Comparison of ENCODE assay signal across 11 cellular contexts in the genomic region with DNA sequence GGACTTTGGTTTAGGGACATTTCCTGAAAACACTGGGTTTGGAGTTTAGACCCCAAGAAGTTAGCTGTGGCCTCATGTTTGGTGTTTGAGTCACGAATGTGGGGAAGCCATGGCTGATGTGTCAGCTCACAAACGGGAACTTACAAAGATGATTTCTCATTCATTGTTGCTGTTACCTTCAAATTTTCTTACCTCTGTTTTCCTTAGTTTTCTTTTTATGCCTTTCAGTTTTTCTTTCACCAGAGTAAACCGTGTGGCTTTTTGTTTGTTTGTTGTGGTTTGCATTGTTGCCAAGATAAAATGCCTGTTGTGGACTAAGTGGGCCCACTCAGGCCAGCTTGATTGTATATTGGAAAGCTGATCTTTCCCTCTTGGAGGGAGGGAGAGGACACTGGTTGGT.
A peak's percentile ranks its signal among the peaks of the same experiment; 100 is the strongest.
DNase-seq lines count a peak whose midpoint lies in the region; ATAC-seq and TF ChIP-seq lines count a peak whose summit lies in the region.
"Had no signal": no experiment of that assay in that cellular context is flagged by ENCODE, and none has a peak within 500 bp of the region (broad histone marks: within the 10 kb centered on the region; RNA-seq: fewer than 3 reads in every experiment).

No MANE protein-coding gene starts in this region.

- ATAC-seq in WTC11 (no peak), GM18909 (IDR thresholded peaks at IDR 0.05; ENCODE audit: poor library complexity, unreplicated experiment) (no peak), HG03159 (IDR thresholded peaks at IDR 0.05; ENCODE audit: unreplicated experiment) (no peak), GM19324 (IDR thresholded peaks at IDR 0.05; ENCODE audit: low FRiP score, unreplicated experiment) (no peak)

- no peak overlapping the region for H3K4me3 Mint-ChIP-seq in WTC11
- H3K4me3 Mint-ChIP-seq: type B pancreatic cell had no signal

- DNase-seq in AG20443 (ENCODE audit: low spot score) (peak; percentile 69), HL-60 (ENCODE audit: low read depth in 1 of 2, low spot score in 1 of 2) (peak; percentile 22 to 69), WTC11 (ENCODE audit: low spot score) (no peak), glomerular visceral epithelial cell (ENCODE audit: extremely low spot score) (peak; percentile 63)
- DNase-seq in stimulated activated naive CD4-positive, alpha-beta T cell (lab: John Stamatoyannopoulos, UW) = no peak
- DNase-seq: NCI-H146 had no signal

- peaks cover 28% of the 10 kb centered on the region for H3K36me3 Mint-ChIP-seq in WTC11

- POLR2A ChIA-PET in WTC11 (lab: Charles Lee) = no interaction called here

- no peaks in the 10 kb centered on the region for H3K27me3 Mint-ChIP-seq in WTC11 (ENCODE audit: low read depth)
- H3K27me3 Mint-ChIP-seq: type B pancreatic cell had no signal

- peak overlapping the region; percentile 62; the same call in 1 of the 2 replicates for H3K27ac Mint-ChIP-seq in WTC11
- H3K27ac Mint-ChIP-seq: type B pancreatic cell had no signal

- no peaks in the 10 kb centered on the region for H3K27me3 ChIP-seq in HL-60 (ENCODE audit: insufficient read depth, poor library complexity, severe bottlenecking)

- TF ChIP-seq CTCF in HL-60 (IDR thresholded peaks at IDR 0.05; ENCODE audit: insufficient read depth, low read length) = no peak
- TF ChIP-seq CTCF in WTC11 (IDR thresholded peaks at IDR 0.05) = no peak

- H3K9me3 Mint-ChIP-seq in WTC11 = no peaks in the 10 kb centered on the region
- H3K9me3 Mint-ChIP-seq: type B pancreatic cell had no signal

- CTCF ChIA-PET in WTC11 (lab: Charles Lee) = interaction anchor here (1.0 kb wide), 1 partner anchor 140 kb away, joined by 3 read pairs; no protein-coding TSS in a partner anchor

- peak overlapping the region; percentile 65 for H3K27ac ChIP-seq in HL-60 (replicated peaks)
- H3K27ac ChIP-seq: SK-N-MC had no signal

- no peak overlapping the region for H3K4me3 ChIP-seq in HL-60 (replicated peaks; ENCODE audit: insufficient read depth, low read length)
- H3K4me3 ChIP-seq: SK-N-MC had no signal

- H3K4me1 Mint-ChIP-seq in WTC11 = peaks cover 35% of the 10 kb centered on the region

TF ChIP-seq in WTC11, 78 proteins besides CTCF, POLR2A, EP300 and RAD21 (continues in another document):
- no peak for TF ChIP-seq ZNF425 (CRISPR knock-in tag; conservative IDR thresholded peaks at IDR 0.05)
- no peak for TF ChIP-seq ZNF317 (CRISPR knock-in tag; IDR thresholded peaks at IDR 0.05; ENCODE audit: borderline replicate concordance, low read depth)
- no peak for TF ChIP-seq ERG (CRISPR knock-in tag; IDR thresholded peaks at IDR 0.05)
- TF ChIP-seq, protein P1, sequence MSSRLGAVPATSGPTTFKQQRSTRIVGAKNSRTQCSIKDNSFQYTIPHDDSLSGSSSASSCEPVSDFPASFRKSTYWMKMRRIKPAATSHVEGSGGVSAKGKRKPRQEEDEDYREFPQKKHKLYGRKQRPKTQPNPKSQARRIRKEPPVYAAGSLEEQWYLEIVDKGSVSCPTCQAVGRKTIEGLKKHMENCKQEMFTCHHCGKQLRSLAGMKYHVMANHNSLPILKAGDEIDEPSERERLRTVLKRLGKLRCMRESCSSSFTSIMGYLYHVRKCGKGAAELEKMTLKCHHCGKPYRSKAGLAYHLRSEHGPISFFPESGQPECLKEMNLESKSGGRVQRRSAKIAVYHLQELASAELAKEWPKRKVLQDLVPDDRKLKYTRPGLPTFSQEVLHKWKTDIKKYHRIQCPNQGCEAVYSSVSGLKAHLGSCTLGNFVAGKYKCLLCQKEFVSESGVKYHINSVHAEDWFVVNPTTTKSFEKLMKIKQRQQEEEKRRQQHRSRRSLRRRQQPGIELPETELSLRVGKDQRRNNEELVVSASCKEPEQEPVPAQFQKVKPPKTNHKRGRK (CRISPR knock-in tag; IDR thresholded peaks at IDR 0.05; ENCODE audit: borderline replicate concordance) = no peak
- no peak for TF ChIP-seq SMAD4 (CRISPR knock-in tag; IDR thresholded peaks at IDR 0.05)
- TF ChIP-seq TP53 (CRISPR knock-in tag; IDR thresholded peaks at IDR 0.05) = no peak
- TF ChIP-seq AFF4 (CRISPR knock-in tag; IDR thresholded peaks at IDR 0.05; ENCODE audit: borderline replicate concordance) = no peak
- no peak for TF ChIP-seq EMX1 (CRISPR knock-in tag; IDR thresholded peaks at IDR 0.05)
- TF ChIP-seq, protein P2, sequence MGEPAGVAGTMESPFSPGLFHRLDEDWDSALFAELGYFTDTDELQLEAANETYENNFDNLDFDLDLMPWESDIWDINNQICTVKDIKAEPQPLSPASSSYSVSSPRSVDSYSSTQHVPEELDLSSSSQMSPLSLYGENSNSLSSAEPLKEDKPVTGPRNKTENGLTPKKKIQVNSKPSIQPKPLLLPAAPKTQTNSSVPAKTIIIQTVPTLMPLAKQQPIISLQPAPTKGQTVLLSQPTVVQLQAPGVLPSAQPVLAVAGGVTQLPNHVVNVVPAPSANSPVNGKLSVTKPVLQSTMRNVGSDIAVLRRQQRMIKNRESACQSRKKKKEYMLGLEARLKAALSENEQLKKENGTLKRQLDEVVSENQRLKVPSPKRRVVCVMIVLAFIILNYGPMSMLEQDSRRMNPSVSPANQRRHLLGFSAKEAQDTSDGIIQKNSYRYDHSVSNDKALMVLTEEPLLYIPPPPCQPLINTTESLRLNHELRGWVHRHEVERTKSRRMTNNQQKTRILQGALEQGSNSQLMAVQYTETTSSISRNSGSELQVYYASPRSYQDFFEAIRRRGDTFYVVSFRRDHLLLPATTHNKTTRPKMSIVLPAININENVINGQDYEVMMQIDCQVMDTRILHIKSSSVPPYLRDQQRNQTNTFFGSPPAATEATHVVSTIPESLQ (CRISPR knock-in tag; IDR thresholded peaks at IDR 0.05) = no peak
- TF ChIP-seq USF1 (CRISPR knock-in tag; IDR thresholded peaks at IDR 0.05) = no peak
- no peak for TF ChIP-seq ZNF671 (CRISPR knock-in tag; IDR thresholded peaks at IDR 0.05)
- no peak for TF ChIP-seq SP1 (CRISPR knock-in tag; conservative IDR thresholded peaks at IDR 0.05)
- TF ChIP-seq RORB (CRISPR knock-in tag; IDR thresholded peaks at IDR 0.05) = no peak
- no peak for TF ChIP-seq NFYB (CRISPR knock-in tag; conservative IDR thresholded peaks at IDR 0.05; ENCODE audit: low read depth)

Comparison
In these comparisons a context has a peak if more than half of its experiments do, and no peak if none do; other contexts are left out.
1. DNase-seq: peak in AG20443 (single experiment), HL-60 (2 of 2) and glomerular visceral epithelial cell (single experiment); none in WTC11 (single experiment) and stimulated activated naive CD4-positive, alpha-beta T cell (0 of 6).